In the genomic region with DNA sequence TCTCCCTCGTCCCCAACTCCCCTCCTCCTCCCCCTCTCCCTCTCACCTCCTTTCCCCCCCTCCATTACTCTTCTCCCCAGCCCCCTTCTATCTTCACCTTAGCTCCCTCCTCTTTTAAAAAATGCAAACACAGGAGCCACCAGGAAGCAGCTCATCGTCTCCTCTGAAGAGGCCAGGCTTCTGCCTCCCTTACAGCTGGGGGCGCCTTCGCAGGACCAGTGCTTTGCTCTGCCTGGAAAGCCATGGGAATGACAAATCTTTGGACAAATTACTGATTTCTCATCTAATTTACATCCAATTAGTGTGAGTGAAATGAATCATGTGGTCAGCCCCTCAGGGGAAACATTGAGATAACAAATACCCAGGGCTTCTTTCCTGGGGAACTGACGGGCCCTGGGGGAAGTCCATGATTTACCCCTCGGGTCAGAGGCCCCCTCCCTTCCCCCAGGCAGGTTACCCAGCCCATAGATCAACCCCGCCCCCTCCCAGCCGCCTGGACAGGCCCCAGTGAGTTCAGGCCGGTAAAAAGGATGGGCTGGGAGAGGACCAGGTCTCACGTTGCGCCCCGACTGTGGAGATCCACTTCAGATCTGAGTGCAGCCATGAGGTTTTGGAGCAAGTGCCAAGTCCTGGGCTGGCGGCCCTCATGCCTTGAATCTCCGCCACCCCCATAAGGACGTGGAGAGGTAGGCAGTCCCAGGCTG, we compare ENCODE assay signal across 1 cellular context.
TF ChIP-seq lines count a peak whose summit lies in the region.

No MANE protein-coding gene starts in this region.

TF ChIP-seq in K562, 482 proteins besides CTCF, POLR2A, EP300 and RAD21 (continued from another document):
- TF ChIP-seq, protein P1, sequence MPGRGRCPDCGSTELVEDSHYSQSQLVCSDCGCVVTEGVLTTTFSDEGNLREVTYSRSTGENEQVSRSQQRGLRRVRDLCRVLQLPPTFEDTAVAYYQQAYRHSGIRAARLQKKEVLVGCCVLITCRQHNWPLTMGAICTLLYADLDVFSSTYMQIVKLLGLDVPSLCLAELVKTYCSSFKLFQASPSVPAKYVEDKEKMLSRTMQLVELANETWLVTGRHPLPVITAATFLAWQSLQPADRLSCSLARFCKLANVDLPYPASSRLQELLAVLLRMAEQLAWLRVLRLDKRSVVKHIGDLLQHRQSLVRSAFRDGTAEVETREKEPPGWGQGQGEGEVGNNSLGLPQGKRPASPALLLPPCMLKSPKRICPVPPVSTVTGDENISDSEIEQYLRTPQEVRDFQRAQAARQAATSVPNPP (IDR thresholded peaks at IDR 0.05; ENCODE audit: borderline replicate concordance, insufficient read depth, insufficient read length) = no peak
- TF ChIP-seq POU5F1 (IDR thresholded peaks at IDR 0.05; ENCODE audit: borderline replicate concordance, low read depth, low read length, partially characterized antibody) = no peak
- no peak for TF ChIP-seq BRD4 (IDR thresholded peaks at IDR 0.05)
- no peak for TF ChIP-seq CTBP1 (IDR thresholded peaks at IDR 0.05; ENCODE audit: borderline replicate concordance)
- no peak for TF ChIP-seq HDAC8 (tag; IDR thresholded peaks at IDR 0.05)
- TF ChIP-seq ZNF830 (CRISPR knock-in tag; IDR thresholded peaks at IDR 0.05) = no peak
- TF ChIP-seq MCM3 (IDR thresholded peaks at IDR 0.05) = no peak
- no peak for TF ChIP-seq HOXB6 (CRISPR knock-in tag; IDR thresholded peaks at IDR 0.05; ENCODE audit: borderline replicate concordance)
- TF ChIP-seq BCLAF1 (IDR thresholded peaks at IDR 0.05; ENCODE audit: borderline replicate concordance in 1 of 2, control insufficient read depth in 1 of 2, low read depth in 2 of 2, low read length in 1 of 2) = no peak
- TF ChIP-seq SMAD1 (IDR thresholded peaks at IDR 0.05; ENCODE audit: low read depth, low read length, partially characterized antibody) = no peak
- TF ChIP-seq ZNF239 (CRISPR knock-in tag; IDR thresholded peaks at IDR 0.05) = no peak
- no peak for TF ChIP-seq TAL1 (IDR thresholded peaks at IDR 0.05)
TF ChIP-seq in K562: peak in this region for 0.
